In the genomic region with DNA sequence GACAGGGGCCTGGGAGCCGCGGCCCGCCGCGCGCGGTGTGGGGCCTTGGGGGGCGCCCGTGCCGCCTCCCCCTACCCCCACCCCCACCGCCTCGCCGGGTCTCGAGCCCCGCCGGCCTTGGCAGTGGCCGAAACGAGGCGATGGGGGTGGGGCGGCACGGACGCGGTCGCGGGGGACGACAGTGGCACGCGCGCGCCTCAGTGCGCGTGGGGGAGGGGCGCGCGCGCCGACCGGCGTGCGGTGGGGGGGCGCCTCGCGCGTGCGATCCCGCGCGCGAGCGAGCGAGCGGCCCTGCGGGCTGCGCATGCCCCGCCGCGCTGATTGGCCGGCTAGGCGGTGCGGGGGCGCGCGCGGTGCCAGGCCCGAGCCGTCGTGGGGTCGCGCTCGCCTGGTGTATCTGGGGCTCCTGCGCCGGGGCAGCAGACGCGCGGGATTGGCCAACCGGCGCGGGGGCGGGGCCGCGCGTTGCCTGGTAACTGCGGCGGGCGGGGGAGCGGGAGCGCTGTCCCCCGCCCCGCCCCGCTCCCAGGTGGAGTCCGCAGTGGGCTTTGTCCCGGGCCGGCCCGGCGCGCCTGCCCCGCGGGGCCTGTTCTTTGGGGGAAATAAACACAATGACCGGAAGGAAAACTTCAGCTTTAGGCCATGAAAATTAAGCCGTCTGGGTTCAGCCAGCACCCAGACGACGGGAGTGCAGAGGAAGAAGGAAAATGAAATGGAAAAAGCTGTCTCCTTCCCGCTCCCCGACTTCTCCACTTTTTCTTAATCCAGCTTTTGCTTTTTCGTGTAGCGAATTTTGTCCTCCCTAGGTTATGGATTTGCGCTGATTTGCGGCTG, we compare ENCODE assay signal across 8 cellular contexts. TPM values are rescaled to one million over a fixed set of nuclear protein-coding genes. Genes with fewer than 3 reads are reported as not detected.
DNase-seq lines count a peak whose midpoint lies in the region; ATAC-seq and TF ChIP-seq lines count a peak whose summit lies in the region.

No MANE protein-coding gene starts in this region.

- peak overlapping the region; percentile 89 for H3K27ac Mint-ChIP-seq in chondrocyte (ENCODE audit: unreplicated experiment)

- peak overlapping the region; percentile 84 for H3K4me3 Mint-ChIP-seq in chondrocyte (ENCODE audit: unreplicated experiment)

- peaks cover 2% of the 10 kb centered on the region for H3K36me3 Mint-ChIP-seq in chondrocyte (ENCODE audit: low read depth)

- H3K4me1 Mint-ChIP-seq in chondrocyte (ENCODE audit: low read depth): peaks cover 63% of the 10 kb centered on the region

- ATAC-seq in HG03354 (IDR thresholded peaks at IDR 0.05; ENCODE audit: poor library complexity, severe bottlenecking, unreplicated experiment): peak; percentile 51

- peak; percentile 14 for TF ChIP-seq POLR2A in GM19099 (IDR thresholded peaks at IDR 0.05; ENCODE audit: extremely low read depth, insufficient read length, low read depth)

- no peaks in the 10 kb centered on the region for H3K9me3 Mint-ChIP-seq in chondrocyte (ENCODE audit: low read depth)

- peak; percentile 98 for DNase-seq in AG20443 (ENCODE audit: low spot score)
- peak; percentile 91 for DNase-seq in NCI-H460 (ENCODE audit: extremely low read depth, low read depth)
- DNase-seq in activated CD4-positive, alpha-beta T cell treated with anti-CD3 and anti-CD28 coated beads for 4 hours: peak; percentile 84 to 88
- DNase-seq in chondrocyte (ENCODE audit: low spot score): peak; percentile 97
- peak; percentile 97 for DNase-seq in kidney tubule cell (ENCODE audit: low spot score)
- peak; percentile 78 to 88 for DNase-seq in stimulated activated CD4-positive, alpha-beta T cell treated with anti-CD3 and anti-CD28 coated beads, Interleukin-15, amount 100 ng/mL, for 48 hours (ENCODE audit: low read depth in 2 of 2)

- no peaks in the 10 kb centered on the region for H3K27me3 Mint-ChIP-seq in chondrocyte (ENCODE audit: low read depth)

- TF ChIP-seq CTCF in chondrocyte (IDR thresholded peaks at IDR 0.05): no peak

RNA-seq across cellular contexts. Expression of a gene that starts 0.9 kb away (rescaled TPM):
- total RNA-seq in NCI-H460 (2014; rRNA removed; shearing (Covaris generic)): 56.6 and 58.4 TPM in 2 replicates
- 62.4 and 110 TPM in 2 replicates for polyA plus RNA-seq in NCI-H460 (2014; cell fraction: nucleus; rRNA removed)
- total RNA-seq in chondrocyte: 157 to 234 TPM (median 160 TPM) in 3 replicates

Comparison
In these comparisons a context has a peak if more than half of its experiments do, and no peak if none do; other contexts are left out.
1. Peak in every context shown above with its lines: DNase-seq and ATAC-seq.